In genomic region chr9:70983723-70984280, GRCh38 we compare ENCODE assay signal across 22 cellular contexts.
DNase-seq lines count a peak whose midpoint lies in the region; ATAC-seq and TF ChIP-seq lines count a peak whose summit lies in the region.
"Had no signal": no experiment of that assay in that cellular context is flagged by ENCODE, and none has a peak within 500 bp of the region (broad histone marks: within the 10 kb centered on the region; RNA-seq: fewer than 3 reads in every experiment).

No MANE protein-coding gene starts in this region.

- ATAC-seq in HG02642 (IDR thresholded peaks at IDR 0.05; ENCODE audit: poor library complexity, unreplicated experiment) (no peak), right cardiac atrium (no peak)
- ATAC-seq: Panc1, SK-N-SH treated with all-trans-retinoic acid at 6 μM for 48 hours had no signal

- H2BK5ac ChIP-seq in trophoblast cell (ENCODE audit: low read depth, low read length, poor library complexity), result no peak overlapping the region

- H3K4ac ChIP-seq in trophoblast cell (ENCODE audit: low read depth, low read length), result no peak overlapping the region

- H3K4me3 Mint-ChIP-seq in HFFc6, result no peak overlapping the region
- H3K4me3 Mint-ChIP-seq: CD4-positive, alpha-beta T cell had no signal

- no peak overlapping the region for H3K9ac ChIP-seq in trophoblast cell (ENCODE audit: low read length)
- H3K9ac ChIP-seq: BLaER1 had no signal

- H3K27me3 ChIP-seq in trophoblast cell (ENCODE audit: insufficient read depth, low read length) (no peaks in the 10 kb centered on the region), right cardiac atrium (ENCODE audit: control insufficient read depth, insufficient read depth) (no peaks in the 10 kb centered on the region)
- H3K27me3 ChIP-seq: BLaER1 had no signal

- no peaks in the 10 kb centered on the region for H3K27me3 Mint-ChIP-seq in HFFc6 (ENCODE audit: insufficient read depth)
- H3K27me3 Mint-ChIP-seq: CD4-positive, alpha-beta T cell had no signal

- no peak overlapping the region for H4K8ac ChIP-seq in trophoblast cell (ENCODE audit: low read depth, low read length)

- H2BK120ac ChIP-seq in trophoblast cell (ENCODE audit: insufficient read depth, low read length, poor library complexity), result no peak overlapping the region

- H3K14ac ChIP-seq in trophoblast cell (ENCODE audit: low read length), result no peak overlapping the region

- TF ChIP-seq CTCF in HFFc6 (IDR thresholded peaks at IDR 0.05), result no peak

- H3K9me3 Mint-ChIP-seq in HFFc6, result peaks cover 18% of the 10 kb centered on the region

- H3K4me2 ChIP-seq in trophoblast cell (ENCODE audit: low read length), result no peak overlapping the region
- H3K4me2 ChIP-seq: BLaER1 had no signal

- no peak overlapping the region for H3K27ac ChIP-seq in trophoblast cell (ENCODE audit: low read depth, low read length)
- no peak overlapping the region for H3K27ac ChIP-seq in right cardiac atrium (ENCODE audit: low read length)
- H3K27ac ChIP-seq: BLaER1 had no signal

- H2AFZ ChIP-seq in trophoblast cell (ENCODE audit: insufficient read depth, low read length, poor library complexity), result no peak overlapping the region

- peaks cover 14% of the 10 kb centered on the region; the same call in 1 of the 2 replicates for H3K36me3 Mint-ChIP-seq in HFFc6 (ENCODE audit: low read depth)

- H3K79me1 ChIP-seq in trophoblast cell (ENCODE audit: low read length), result no peaks in the 10 kb centered on the region

- H3K18ac ChIP-seq in trophoblast cell (ENCODE audit: low read length), result no peak overlapping the region

- no peak overlapping the region for H4K12ac ChIP-seq in trophoblast cell (ENCODE audit: low read depth, low read length)

- DNase-seq in AG20443 (ENCODE audit: low spot score), result peak; percentile 13
- peak; percentile 16 for DNase-seq in HFFc6
- DNase-seq in fibroblast of gingiva (ENCODE audit: low read depth), result peak; percentile 26
- peak; percentile 63 to 84 for DNase-seq in trophoblast cell
- DNase-seq in hepatic stellate cell (ENCODE audit: low spot score), result no peak
- DNase-seq in right cardiac atrium, result no peak
- DNase-seq: CD4-positive, alpha-beta T cell; DND-41; GOT3; HCEC 1CT; KG1; NCI-H1105; NCI-H146; NCI-H2029; NCI-H345; NCI-H524; NCI-H774; NK-92 treated with Interleukin-12 subunit alpha and Interleukin-12 subunit beta, amount 100 ng/mL, for 24 hours had no signal

- H3K27ac Mint-ChIP-seq in HFFc6, result no peak overlapping the region
- H3K27ac Mint-ChIP-seq: CD4-positive, alpha-beta T cell had no signal

- H3K4me1 Mint-ChIP-seq in HFFc6 (ENCODE audit: low read depth), result peaks cover 51% of the 10 kb centered on the region

- H3K9me3 ChIP-seq in trophoblast cell (ENCODE audit: insufficient read depth, low read depth, low read length), result no peaks in the 10 kb centered on the region
- no peaks in the 10 kb centered on the region for H3K9me3 ChIP-seq in right cardiac atrium (ENCODE audit: control insufficient read depth, low read length)

- H3K79me2 ChIP-seq in trophoblast cell (ENCODE audit: control insufficient read depth, insufficient read depth, low read length, poor library complexity), result no peaks in the 10 kb centered on the region

- H3K23ac ChIP-seq in trophoblast cell (ENCODE audit: low read length), result no peak overlapping the region

- H3K4me1 ChIP-seq in trophoblast cell (ENCODE audit: control insufficient read depth in 1 of 2, insufficient read depth in 2 of 2, low read length in 2 of 2), result no peaks in the 10 kb centered on the region
- no peaks in the 10 kb centered on the region for H3K4me1 ChIP-seq in right cardiac atrium (ENCODE audit: control insufficient read depth, insufficient read depth, low read length)
- H3K4me1 ChIP-seq: BLaER1 had no signal

- no peaks in the 10 kb centered on the region for H3K36me3 ChIP-seq in trophoblast cell (ENCODE audit: control insufficient read depth in 1 of 2, insufficient read depth in 2 of 2, low read length in 2 of 2)
- H3K36me3 ChIP-seq: BLaER1 had no signal

- H2BK12ac ChIP-seq in trophoblast cell (ENCODE audit: low read length), result no peak overlapping the region

- no peak overlapping the region for H3K4me3 ChIP-seq in trophoblast cell (ENCODE audit: low read depth, low read length)
- no peak overlapping the region for H3K4me3 ChIP-seq in right cardiac atrium (ENCODE audit: low read length)
- H3K4me3 ChIP-seq: BLaER1 had no signal

- H4K91ac ChIP-seq in trophoblast cell (ENCODE audit: low read depth, low read length), result no peak overlapping the region

- intact Hi-C loops in right cardiac atrium (cut with DNase I), result no loop called here

- no peak overlapping the region for H2AK5ac ChIP-seq in trophoblast cell (ENCODE audit: low read length)

- WGBS in trophoblast cell (ENCODE audit: extremely low coverage, insufficient coverage, insufficient read length), result no CpG with 5 or more reads among the region's 1 CpG
- WGBS in right cardiac atrium, result 53% methylated on average over 1 of the region's 1 CpG

Comparison
In these comparisons a context has a peak if more than half of its experiments do, and no peak if none do; other contexts are left out.
1. DNase-seq: peak in AG20443 (single experiment), HFFc6 (single experiment), fibroblast of gingiva (single experiment) and trophoblast cell (2 of 2); none in hepatic stellate cell (single experiment) and right cardiac atrium (0 of 3).